In genomic region chr6:340991-341827, GRCh38 we compare ENCODE assay signal across 10 cellular contexts. TPM values are rescaled to one million over a fixed set of nuclear protein-coding genes. Genes with fewer than 3 reads are reported as not detected.
DNase-seq lines count a peak whose midpoint lies in the region; ATAC-seq and TF ChIP-seq lines count a peak whose summit lies in the region.
"Had no signal": no experiment of that assay in that cellular context is flagged by ENCODE, and none has a peak within 500 bp of the region (broad histone marks: within the 10 kb centered on the region; RNA-seq: fewer than 3 reads in every experiment).

No MANE protein-coding gene starts in this region.

- ATAC-seq in GM18858 (IDR thresholded peaks at IDR 0.05; ENCODE audit: unreplicated experiment) (peak; percentile 24), HG02642 (IDR thresholded peaks at IDR 0.05; ENCODE audit: poor library complexity, unreplicated experiment) (peak; percentile 37)
- ATAC-seq in activated T-helper 17 cell treated with anti-CD3 and anti-CD28 coated beads, Interleukin-2, amount 50 U/mL, for 72 hours (replicated peaks): peak; percentile 16

- no peaks in the 10 kb centered on the region for H3K27me3 Mint-ChIP-seq in activated T-helper 17 cell treated with anti-CD3 and anti-CD28 coated beads, Interleukin-2, amount 50 U/mL, for 72 hours
- no peaks in the 10 kb centered on the region for H3K27me3 Mint-ChIP-seq in neural crest cell (ENCODE audit: low read depth)
- H3K27me3 Mint-ChIP-seq: activated CD4-positive, alpha-beta memory T cell treated with anti-CD3 and anti-CD28 coated beads, Interleukin-2, amount 10 ng/mL, durations not matched to agents 7 days and 5 days had no signal

- H3K4me1 Mint-ChIP-seq in activated T-helper 17 cell treated with anti-CD3 and anti-CD28 coated beads, Interleukin-2, amount 50 U/mL, for 72 hours: peaks cover 27% of the 10 kb centered on the region
- peaks cover 11% of the 10 kb centered on the region for H3K4me1 Mint-ChIP-seq in neural crest cell

- peaks cover 12% of the 10 kb centered on the region for H3K36me3 Mint-ChIP-seq in activated T-helper 17 cell treated with anti-CD3 and anti-CD28 coated beads, Interleukin-2, amount 50 U/mL, for 72 hours (ENCODE audit: low read depth)
- peaks cover 11% of the 10 kb centered on the region for H3K36me3 Mint-ChIP-seq in neural crest cell (ENCODE audit: low read depth)

- H3K4me3 Mint-ChIP-seq in activated T-helper 17 cell treated with anti-CD3 and anti-CD28 coated beads, Interleukin-2, amount 50 U/mL, for 72 hours: no peak overlapping the region
- no peak overlapping the region for H3K4me3 Mint-ChIP-seq in neural crest cell
- H3K4me3 Mint-ChIP-seq: activated CD4-positive, alpha-beta memory T cell treated with anti-CD3 and anti-CD28 coated beads, Interleukin-2, amount 10 ng/mL, durations not matched to agents 7 days and 5 days had no signal

- H3K9me3 Mint-ChIP-seq in activated T-helper 17 cell treated with anti-CD3 and anti-CD28 coated beads, Interleukin-2, amount 50 U/mL, for 72 hours: no peaks in the 10 kb centered on the region
- H3K9me3 Mint-ChIP-seq in neural crest cell: no peaks in the 10 kb centered on the region
- H3K9me3 Mint-ChIP-seq: activated CD4-positive, alpha-beta memory T cell treated with anti-CD3 and anti-CD28 coated beads, Interleukin-2, amount 10 ng/mL, durations not matched to agents 7 days and 5 days had no signal

- no peak for TF ChIP-seq CTCF in neural crest cell (conservative IDR thresholded peaks at IDR 0.05)

- H3K27ac Mint-ChIP-seq in activated T-helper 17 cell treated with anti-CD3 and anti-CD28 coated beads, Interleukin-2, amount 50 U/mL, for 72 hours: no peak overlapping the region
- peak overlapping the region; percentile 84 for H3K27ac Mint-ChIP-seq in neural crest cell (ENCODE audit: unreplicated experiment)
- H3K27ac Mint-ChIP-seq: activated CD4-positive, alpha-beta memory T cell treated with anti-CD3 and anti-CD28 coated beads, Interleukin-2, amount 10 ng/mL, durations not matched to agents 7 days and 5 days had no signal

- DNase-seq in neural crest cell (ENCODE audit: low read depth, low spot score) (no peak), SW 1271 (lab: John Stamatoyannopoulos, UW) (no peak), NCI-H345 treated with DMSO at 0.1 percent for 48 hours (lab: John Stamatoyannopoulos, UW; ENCODE audit: unreplicated experiment) (no peak), epidermal melanocyte (ENCODE audit: insufficient read length, low spot score) (no peak)
- DNase-seq in stimulated activated naive CD4-positive, alpha-beta T cell (lab: John Stamatoyannopoulos, UW): no peak
- DNase-seq: activated CD4-positive, alpha-beta memory T cell treated with anti-CD3 and anti-CD28 coated beads, Interleukin-2, amount 10 ng/mL, durations not matched to agents 7 days and 5 days; EL had no signal

RNA-seq across cellular contexts. Expression of gene DUSP22, which starts 48.9 kb away (rescaled TPM):
- total RNA-seq in activated T-helper 17 cell treated with anti-CD3 and anti-CD28 coated beads, Interleukin-2, amount 50 U/mL, for 72 hours: 10 to 100 TPM; 23.3 to 27.4 TPM
- total RNA-seq in neural crest cell: 35.1 and 41.7 TPM in 2 replicates

RNA-seq across cellular contexts. Expression of gene IRF4, which starts 50.3 kb away (rescaled TPM):
- total RNA-seq in activated T-helper 17 cell treated with anti-CD3 and anti-CD28 coated beads, Interleukin-2, amount 50 U/mL, for 72 hours: 100 to 1,000 TPM; 477 to 704 TPM
- total RNA-seq in neural crest cell: 0.30 TPM in 1 of 2 replicates, not detected in the other

Comparison
In these comparisons a context has a peak if more than half of its experiments do, and no peak if none do; other contexts are left out.
1. RNA of gene IRF4, which starts 50.3 kb away (total RNA-seq): 477 to 704 TPM in activated T-helper 17 cell treated with anti-CD3 and anti-CD28 coated beads, Interleukin-2, amount 50 U/mL, for 72 hours; 0.30 TPM in neural crest cell; every median in the first group is over 100 times any median in the second.
2. Peak in every context shown above with its lines, with median percentiles within 50 percentile points of each other: ATAC-seq.